ENCODE assay signal across 8 cellular contexts in the genomic region with DNA sequence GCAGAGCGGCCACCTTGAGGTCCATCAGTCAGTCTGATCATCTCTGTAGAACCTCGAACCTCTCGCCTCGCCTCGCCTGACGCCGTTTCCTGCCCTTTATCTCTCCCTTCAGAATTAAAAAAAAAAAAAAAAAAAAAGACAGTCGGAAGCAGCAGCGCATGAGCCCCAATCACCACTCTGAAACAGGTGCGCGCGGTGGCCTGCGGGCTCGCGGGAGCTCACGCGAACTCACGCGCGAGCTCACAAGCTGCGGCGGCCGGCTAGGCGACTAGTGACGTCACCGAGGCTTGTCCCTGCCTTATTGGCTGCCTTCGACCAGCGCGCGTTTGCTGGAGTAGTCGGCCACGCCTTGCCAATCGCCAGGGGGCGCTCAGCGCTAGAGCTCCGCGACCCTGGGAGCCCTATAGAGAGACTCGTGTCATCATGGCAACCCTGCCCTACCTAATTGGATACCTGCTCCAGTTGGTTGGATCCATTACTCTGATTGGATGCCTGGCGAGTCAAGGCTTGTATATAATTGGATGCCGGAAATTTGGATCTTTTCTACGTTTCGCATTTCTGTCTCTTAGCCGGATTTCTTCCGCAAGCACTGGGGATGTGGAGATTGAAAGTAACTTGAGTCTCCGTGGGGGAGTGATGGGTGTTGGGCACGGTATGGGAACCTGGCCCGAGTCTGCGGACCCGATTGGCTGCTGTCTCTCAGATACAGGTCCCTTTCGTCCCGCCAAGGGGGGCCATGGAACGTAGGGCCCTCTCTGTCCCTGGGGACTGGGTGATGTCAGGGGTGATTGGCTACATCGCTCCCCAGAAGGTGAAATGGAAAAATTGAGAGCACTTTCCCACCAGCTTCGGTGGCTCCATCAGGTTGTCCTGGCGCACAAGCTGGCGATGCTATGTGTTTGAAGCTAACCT. TPM values are rescaled to one million over a fixed set of nuclear protein-coding genes. Genes with fewer than 3 reads are reported as not detected.
DNase-seq lines count a peak whose midpoint lies in the region; ATAC-seq and TF ChIP-seq lines count a peak whose summit lies in the region.

No MANE protein-coding gene starts in this region.

- H3K4me3 ChIP-seq in fibroblast of pulmonary artery (replicated peaks; ENCODE audit: low read depth, low read length) (no peak overlapping the region), neural cell (ENCODE audit: low read length) (peak overlapping the region; percentile 59)

- ATAC-seq in stimulated activated naive CD8-positive, alpha-beta T cell treated with anti-CD3 and anti-CD28 coated beads, Interleukin-15, Interleukin-2, amounts not matched to agents 100 U/mL and 50 U/mL, for 24 hours = peak; percentile 92
- no peak for ATAC-seq in GM21576 (IDR thresholded peaks at IDR 0.05; ENCODE audit: unreplicated experiment)

- peak overlapping the region; percentile 10 for H3K4me2 ChIP-seq in neural cell (ENCODE audit: low read length)

- no peaks in the 10 kb centered on the region for H3K9me2 ChIP-seq in neural cell (ENCODE audit: insufficient read depth, low read length)

- H2AFZ ChIP-seq in neural cell (ENCODE audit: low read depth, low read length) = peak overlapping the region; percentile 48

- H3K36me3 ChIP-seq in neural cell (ENCODE audit: insufficient read depth, low read length) = no peaks in the 10 kb centered on the region

- in situ Hi-C loops in GM13976 (cut with MboI; ENCODE audit: low sequenced_read_pairs, unreplicated experiment) = no loop called here

- H3K9me3 ChIP-seq in neural cell (ENCODE audit: low read length) = peaks cover 9% of the 10 kb centered on the region

- H3K27me3 ChIP-seq in neural cell (ENCODE audit: insufficient read depth, low read depth, low read length) = peaks cover 10% of the 10 kb centered on the region

- no peaks in the 10 kb centered on the region for H3F3A ChIP-seq in neural cell (ENCODE audit: insufficient read depth, low read length, poor library complexity, severe bottlenecking)

- peak; percentile 75 for TF ChIP-seq RAD21 in neural cell (conservative IDR thresholded peaks at IDR 0.05)

- TF ChIP-seq EP300 in neural cell (conservative IDR thresholded peaks at IDR 0.05; ENCODE audit: poor library complexity, severe bottlenecking) = peak; percentile 25

- H3K27ac ChIP-seq in neural cell (ENCODE audit: low read length) = peak overlapping the region; percentile 50

- TF ChIP-seq CTCF in GM13976 (IDR thresholded peaks at IDR 0.05; ENCODE audit: borderline replicate concordance, control extremely low read depth, extremely low read depth, insufficient read depth, missing control alignments) (no peak), fibroblast of pulmonary artery (IDR thresholded peaks at IDR 0.05; ENCODE audit: low read length, missing control alignments) (peak; percentile 63), neural cell (IDR thresholded peaks at IDR 0.05; ENCODE audit: poor library complexity, severe bottlenecking) (peak; percentile 90)

- H3K79me2 ChIP-seq in neural cell (replicated peaks; ENCODE audit: insufficient read depth, low read length) = no peaks in the 10 kb centered on the region

- H3K9ac ChIP-seq in neural cell (ENCODE audit: low read length) = peak overlapping the region; percentile 49

- DNase-seq in GM13976 (ENCODE audit: low spot score) (peak; percentile 87), NOMO-1 treated with dmso at 0.1 percent for 144 hours (lab: John Stamatoyannopoulos, UW; ENCODE audit: unreplicated experiment) (peak; percentile 91), activated T-cell treated with anti-CD3 and anti-CD28 coated beads for 48 hours (ENCODE audit: low read depth) (peak; percentile 91), fibroblast of pulmonary artery (ENCODE audit: low read depth) (peak; percentile 88), HuH-7 (ENCODE audit: low spot score) (no peak)
- peak; percentile 91 for DNase-seq in stimulated activated naive CD8-positive, alpha-beta T cell treated with anti-CD3 and anti-CD28 coated beads, Interleukin-15, Interleukin-2, amounts not matched to agents 100 U/mL and 50 U/mL, for 24 hours

- no peaks in the 10 kb centered on the region for H4K20me1 ChIP-seq in neural cell (ENCODE audit: insufficient read depth)

TF ChIP-seq in neural cell, 6 proteins besides CTCF, POLR2A, EP300 and RAD21:
- TF ChIP-seq SMC3 (conservative IDR thresholded peaks at IDR 0.05; ENCODE audit: poor library complexity) = peak; percentile 78
- no peak for TF ChIP-seq MXI1 (conservative IDR thresholded peaks at IDR 0.05; ENCODE audit: poor library complexity, severe bottlenecking)
TF ChIP-seq in neural cell: peak in this region for 1.

RNA-seq across cellular contexts. Expression of gene SYT3, which starts 31.6 kb away (rescaled TPM):
- polyA plus RNA-seq in neural cell = 14.8 and 18.6 TPM in 2 replicates
- polyA minus RNA-seq in neural cell = 25.6 and 26.3 TPM in 2 replicates

RNA-seq across cellular contexts. Expression of gene LRRC4B, which starts 39.9 kb away (rescaled TPM):
- 83.1 and 98.9 TPM in 2 replicates for polyA plus RNA-seq in neural cell
- 151 and 186 TPM in 2 replicates for polyA minus RNA-seq in neural cell

RNA-seq across cellular contexts. Expression of gene C19orf81, which starts 41.1 kb away (rescaled TPM):
- polyA plus RNA-seq in neural cell = 17.0 and 28.3 TPM in 2 replicates
- polyA minus RNA-seq in neural cell = 2.5 and 4.4 TPM in 2 replicates
